14 cellular contexts compared by ENCODE assay signal in genomic region chr17:6677158-6677831, GRCh38. TPM values are rescaled to one million over a fixed set of nuclear protein-coding genes. Genes with fewer than 3 reads are reported as not detected.
DNase-seq lines count a peak whose midpoint lies in the region; ATAC-seq and TF ChIP-seq lines count a peak whose summit lies in the region.
"Had no signal": no experiment of that assay in that cellular context is flagged by ENCODE, and none has a peak within 500 bp of the region (broad histone marks: within the 10 kb centered on the region; RNA-seq: fewer than 3 reads in every experiment).

No MANE protein-coding gene starts in this region.

- H3K4me2 ChIP-seq in Loucy (ENCODE audit: low read depth, low read length, poor library complexity, severe bottlenecking) (peak overlapping the region; percentile 6), trophoblast cell (ENCODE audit: low read length) (no peak overlapping the region)

- H2BK120ac ChIP-seq in trophoblast cell (ENCODE audit: insufficient read depth, low read length, poor library complexity): no peak overlapping the region

- no peaks in the 10 kb centered on the region for H3K36me3 Mint-ChIP-seq in activated CD4-positive, alpha-beta T cell treated with anti-CD3 and anti-CD28 coated beads for 36 hours (ENCODE audit: low read depth)

- no peak for ATAC-seq in activated CD4-positive, alpha-beta T cell treated with anti-CD3 and anti-CD28 coated beads for 36 hours
- no peak for ATAC-seq in HG03280 (IDR thresholded peaks at IDR 0.05; ENCODE audit: unreplicated experiment)

- H3K9ac ChIP-seq in Loucy (ENCODE audit: low read depth, low read length, poor library complexity, severe bottlenecking) (no peak overlapping the region), trophoblast cell (ENCODE audit: low read length) (no peak overlapping the region)

- H3K4ac ChIP-seq in trophoblast cell (ENCODE audit: low read depth, low read length): no peak overlapping the region

- POLR2A ChIA-PET in activated CD4-positive, alpha-beta T cell treated with anti-CD3 and anti-CD28 coated beads for 36 hours (lab: Charles Lee): no interaction called here

- peaks cover 53% of the 10 kb centered on the region for H3K27me3 ChIP-seq in Loucy (ENCODE audit: insufficient read depth, low read length, poor library complexity, severe bottlenecking)
- no peaks in the 10 kb centered on the region for H3K27me3 ChIP-seq in trophoblast cell (ENCODE audit: insufficient read depth, low read length)
- no peaks in the 10 kb centered on the region for H3K27me3 ChIP-seq in HAP-1 (ENCODE audit: low read depth)

- no peak overlapping the region for H2BK12ac ChIP-seq in trophoblast cell (ENCODE audit: low read length)

- no peak overlapping the region for H3K23ac ChIP-seq in trophoblast cell (ENCODE audit: low read length)

- H3F3A ChIP-seq in Loucy (ENCODE audit: low read depth): no peaks in the 10 kb centered on the region

- peaks cover 6% of the 10 kb centered on the region for H3K4me1 Mint-ChIP-seq in activated CD4-positive, alpha-beta T cell treated with anti-CD3 and anti-CD28 coated beads for 36 hours

- no peak overlapping the region for H3K4me3 Mint-ChIP-seq in activated CD4-positive, alpha-beta T cell treated with anti-CD3 and anti-CD28 coated beads for 36 hours

- no peak overlapping the region for H3K27ac ChIP-seq in trophoblast cell (ENCODE audit: low read depth, low read length)
- H3K27ac ChIP-seq: HL-60, skin epidermis had no signal

- H2BK5ac ChIP-seq in trophoblast cell (ENCODE audit: low read depth, low read length, poor library complexity): no peak overlapping the region

- no peak overlapping the region for H4K91ac ChIP-seq in trophoblast cell (ENCODE audit: low read depth, low read length)

- no peak overlapping the region for H4K12ac ChIP-seq in trophoblast cell (ENCODE audit: low read depth, low read length)

- H3K27ac Mint-ChIP-seq in activated CD4-positive, alpha-beta T cell treated with anti-CD3 and anti-CD28 coated beads for 36 hours: no peak overlapping the region
- H3K27ac Mint-ChIP-seq: H9 had no signal

- H3K79me2 ChIP-seq in Loucy (ENCODE audit: insufficient read depth, low read length) (no peaks in the 10 kb centered on the region), trophoblast cell (ENCODE audit: control insufficient read depth, insufficient read depth, low read length, poor library complexity) (no peaks in the 10 kb centered on the region)

- DNase-seq in activated CD4-positive, alpha-beta T cell treated with anti-CD3 and anti-CD28 coated beads for 36 hours: peak; percentile 42
- DNase-seq in activated CD4-positive, alpha-beta T cell treated with anti-CD3 and anti-CD28 coated beads, Interleukin-2, amount 50 U/mL, for 1 hour: no peak
- DNase-seq in astrocyte of the hippocampus (ENCODE audit: low read depth, low spot score) (peak; percentile 79), renal cortical epithelial cell (ENCODE audit: low read depth) (peak; percentile 36), trophoblast cell (no peak), HAP-1 (ENCODE audit: low spot score in 2 of 2) (no peak)
- DNase-seq: activated CD4-positive, alpha-beta T cell treated with anti-CD3 and anti-CD28 coated beads for 48 hours; H9; midbrain; NCI-H187 had no signal

- H3K27me3 Mint-ChIP-seq in activated CD4-positive, alpha-beta T cell treated with anti-CD3 and anti-CD28 coated beads for 36 hours: peaks cover 9% of the 10 kb centered on the region

- in situ Hi-C loops in HAP-1 (cut with MboI; ENCODE audit: low sequenced_read_pairs): no loop called here

- H4K8ac ChIP-seq in trophoblast cell (ENCODE audit: low read depth, low read length): no peak overlapping the region

- no peak overlapping the region for H3K14ac ChIP-seq in trophoblast cell (ENCODE audit: low read length)

- H3K9me2 ChIP-seq in Loucy (replicated peaks; ENCODE audit: low read depth, low read length): no peaks in the 10 kb centered on the region

- intact Hi-C loops in activated CD4-positive, alpha-beta T cell treated with anti-CD3 and anti-CD28 coated beads for 36 hours (cut with DNase I, micrococcal nuclease): no loop called here

- H3K4me3 ChIP-seq in Loucy (ENCODE audit: low read length, poor library complexity, severe bottlenecking) (no peak overlapping the region), trophoblast cell (ENCODE audit: low read depth, low read length) (no peak overlapping the region), HAP-1 (no peak overlapping the region)
- H3K4me3 ChIP-seq: skin epidermis had no signal

- CTCF ChIA-PET in activated CD4-positive, alpha-beta T cell treated with anti-CD3 and anti-CD28 coated beads for 36 hours (lab: Charles Lee): interaction anchor here (0.5 to 1.3 kb wide), 4 partner anchors 10 to 1217 kb away, joined by 3 to 6 read pairs (median 4); no protein-coding TSS in a partner anchor

- H3K9me3 Mint-ChIP-seq in activated CD4-positive, alpha-beta T cell treated with anti-CD3 and anti-CD28 coated beads for 36 hours (ENCODE audit: low read depth): no peaks in the 10 kb centered on the region
- H3K9me3 Mint-ChIP-seq: H9 had no signal

- no peaks in the 10 kb centered on the region for H3K9me3 ChIP-seq in Loucy (ENCODE audit: insufficient read depth, low read depth, low read length)
- H3K9me3 ChIP-seq in trophoblast cell (ENCODE audit: insufficient read depth, low read depth, low read length): no peaks in the 10 kb centered on the region
- no peaks in the 10 kb centered on the region for H3K9me3 ChIP-seq in HAP-1

- no peaks in the 10 kb centered on the region for H3K79me1 ChIP-seq in trophoblast cell (ENCODE audit: low read length)

- H2AFZ ChIP-seq in Loucy (ENCODE audit: low read length) (no peak overlapping the region), trophoblast cell (ENCODE audit: insufficient read depth, low read length, poor library complexity) (no peak overlapping the region)

- WGBS in trophoblast cell (ENCODE audit: extremely low coverage, insufficient coverage, insufficient read length): no CpG with 5 or more reads among the region's 16 CpGs

- no peak overlapping the region for H3K18ac ChIP-seq in trophoblast cell (ENCODE audit: low read length)

- H3K4me1 ChIP-seq in Loucy (ENCODE audit: insufficient read depth, low read length, poor library complexity, severe bottlenecking) (peaks cover 7% of the 10 kb centered on the region), trophoblast cell (ENCODE audit: control insufficient read depth in 1 of 2, insufficient read depth in 2 of 2, low read length in 2 of 2) (no peaks in the 10 kb centered on the region), HAP-1 (no peaks in the 10 kb centered on the region)

- TF ChIP-seq CTCF in Loucy (conservative IDR thresholded peaks at IDR 0.05; ENCODE audit: low read length): no peak

- H2AK5ac ChIP-seq in trophoblast cell (ENCODE audit: low read length): no peak overlapping the region

- H4K20me1 ChIP-seq in Loucy (ENCODE audit: insufficient read depth, low read length, poor library complexity, severe bottlenecking): no peaks in the 10 kb centered on the region

- H3K36me3 ChIP-seq in Loucy (ENCODE audit: insufficient read depth, low read length): no peaks in the 10 kb centered on the region
- no peaks in the 10 kb centered on the region for H3K36me3 ChIP-seq in trophoblast cell (ENCODE audit: control insufficient read depth in 1 of 2, insufficient read depth in 2 of 2, low read length in 2 of 2)
- no peaks in the 10 kb centered on the region for H3K36me3 ChIP-seq in HAP-1 (replicated peaks)

RNA-seq across cellular contexts. Expression of gene C17orf100, which starts 25.7 kb away (rescaled TPM):
- 1 to 10 TPM; 1.6 to 2.0 TPM for total RNA-seq in activated CD4-positive, alpha-beta T cell treated with anti-CD3 and anti-CD28 coated beads for 36 hours
- 1.4 TPM in 1 of 2 replicates, not detected in the other for total RNA-seq in renal cortical epithelial cell
- polyA plus RNA-seq in trophoblast cell (2013): 2.0 and 2.1 TPM in 2 replicates

RNA-seq across cellular contexts. Expression of gene MED31, which starts 25.9 kb away (rescaled TPM):
- total RNA-seq in activated CD4-positive, alpha-beta T cell treated with anti-CD3 and anti-CD28 coated beads for 36 hours: 10 to 100 TPM; 17.7 to 24.5 TPM
- total RNA-seq in renal cortical epithelial cell: 8.5 and 16.8 TPM in 2 replicates
- polyA plus RNA-seq in trophoblast cell (2013): 54.0 and 59.8 TPM in 2 replicates

RNA-seq across cellular contexts. Expression of gene SLC13A5, which starts 35.9 kb away (rescaled TPM):
- not detected for total RNA-seq in activated CD4-positive, alpha-beta T cell treated with anti-CD3 and anti-CD28 coated beads for 36 hours
- not detected in 2 replicates for total RNA-seq in renal cortical epithelial cell
- 3.4 TPM in 2 replicates for polyA plus RNA-seq in trophoblast cell (2013)

RNA-seq across cellular contexts. Expression of gene TXNDC17, which starts 36.4 kb away (rescaled TPM):
- 100 to 1,000 TPM in 1 of 2 experiments, 10 to 100 TPM in 1; 52.4 to 122 TPM for total RNA-seq in activated CD4-positive, alpha-beta T cell treated with anti-CD3 and anti-CD28 coated beads for 36 hours
- total RNA-seq in renal cortical epithelial cell: 137 and 152 TPM in 2 replicates
- polyA plus RNA-seq in trophoblast cell (2013): 125 and 128 TPM in 2 replicates

RNA-seq across cellular contexts. Expression of gene KIAA0753, which starts 36.8 kb away (rescaled TPM):
- total RNA-seq in activated CD4-positive, alpha-beta T cell treated with anti-CD3 and anti-CD28 coated beads for 36 hours: 10 to 100 TPM; 17.1 to 24.9 TPM
- 9.4 and 25.6 TPM in 2 replicates for total RNA-seq in renal cortical epithelial cell
- 9.5 and 9.8 TPM in 2 replicates for polyA plus RNA-seq in trophoblast cell (2013)

Comparison
In these comparisons a context has a peak if more than half of its experiments do, and no peak if none do; other contexts are left out.
1. DNase-seq: peak in activated CD4-positive, alpha-beta T cell treated with anti-CD3 and anti-CD28 coated beads for 36 hours (single experiment), astrocyte of the hippocampus (single experiment) and renal cortical epithelial cell (single experiment); none in activated CD4-positive, alpha-beta T cell treated with anti-CD3 and anti-CD28 coated beads, Interleukin-2, amount 50 U/mL, for 1 hour (single experiment), trophoblast cell (0 of 2) and HAP-1 (0 of 2).